ENCODE assay signal across 1 cellular context in genomic region chr6:169810066-169810989, GRCh38.
TF ChIP-seq lines count a peak whose summit lies in the region.

No MANE protein-coding gene starts in this region.

TF ChIP-seq in HepG2, 621 proteins besides CTCF, POLR2A, EP300 and RAD21 (continued from another document and continues in another):
- no peak for TF ChIP-seq THAP7 (CRISPR knock-in tag; IDR thresholded peaks at IDR 0.05)
- no peak; the same call in 1 of the 2 replicates for TF ChIP-seq ZHX2 (IDR thresholded peaks at IDR 0.05; ENCODE audit: low read depth)
- no peak for TF ChIP-seq ZHX2 (CRISPR knock-in tag; IDR thresholded peaks at IDR 0.05; ENCODE audit: borderline replicate concordance)
- TF ChIP-seq TEF (CRISPR knock-in tag; IDR thresholded peaks at IDR 0.05): no peak
- no peak for TF ChIP-seq SALL2 (CRISPR knock-in tag; IDR thresholded peaks at IDR 0.05)
- no peak for TF ChIP-seq DNMT1 (CRISPR knock-in tag; IDR thresholded peaks at IDR 0.05)
- TF ChIP-seq RCOR2 (CRISPR knock-in tag; IDR thresholded peaks at IDR 0.05): no peak
- TF ChIP-seq TRAFD1 (CRISPR knock-in tag; IDR thresholded peaks at IDR 0.05; ENCODE audit: borderline replicate concordance): no peak
- no peak for TF ChIP-seq JDP2 (CRISPR knock-in tag; IDR thresholded peaks at IDR 0.05; ENCODE audit: borderline replicate concordance)
- no peak for TF ChIP-seq ZNF770 (CRISPR knock-in tag; IDR thresholded peaks at IDR 0.05)
- no peak for TF ChIP-seq HES4 (CRISPR knock-in tag; IDR thresholded peaks at IDR 0.05; ENCODE audit: borderline replicate concordance)
- TF ChIP-seq PLRG1 (conservative IDR thresholded peaks at IDR 0.05): no peak
- TF ChIP-seq RFXANK (CRISPR knock-in tag; IDR thresholded peaks at IDR 0.05): no peak
- no peak for TF ChIP-seq ZNF878 (CRISPR knock-in tag; IDR thresholded peaks at IDR 0.05)
- TF ChIP-seq TIGD3 (CRISPR knock-in tag; IDR thresholded peaks at IDR 0.05; ENCODE audit: borderline replicate concordance): no peak
- TF ChIP-seq ATF5 (CRISPR knock-in tag; IDR thresholded peaks at IDR 0.05; ENCODE audit: low read depth): no peak
- peak; percentile 39; the same call in 1 of the 2 replicates for TF ChIP-seq ZNF598 (CRISPR knock-in tag; IDR thresholded peaks at IDR 0.05; ENCODE audit: borderline replicate concordance)
- TF ChIP-seq NFE2L1 (CRISPR knock-in tag; IDR thresholded peaks at IDR 0.05; ENCODE audit: borderline replicate concordance): no peak
- TF ChIP-seq NR2F6 (IDR thresholded peaks at IDR 0.05): peak; percentile 39; the same call in 1 of the 2 replicates
- 0 out of 2 replicates have a peak, but pooled peaks have one; percentile 9 for TF ChIP-seq NR2F6 (CRISPR knock-in tag; IDR thresholded peaks at IDR 0.05)
- TF ChIP-seq MTERF4 (CRISPR knock-in tag; IDR thresholded peaks at IDR 0.05): 0 out of 2 replicates have a peak, but pooled peaks have one; percentile 12
- no peak for TF ChIP-seq POLR2AphosphoS2 (IDR thresholded peaks at IDR 0.05; ENCODE audit: low read depth, low read length)
- no peak; the same call in 1 of the 2 replicates for TF ChIP-seq ARHGAP35 (CRISPR knock-in tag; IDR thresholded peaks at IDR 0.05; ENCODE audit: borderline replicate concordance)
- no peak for TF ChIP-seq MEIS2 (CRISPR knock-in tag; IDR thresholded peaks at IDR 0.05)
- no peak; the same call in 1 of the 2 replicates for TF ChIP-seq ZNF547 (CRISPR knock-in tag; IDR thresholded peaks at IDR 0.05)
- no peak for TF ChIP-seq ZNF556 (CRISPR knock-in tag; IDR thresholded peaks at IDR 0.05; ENCODE audit: borderline replicate concordance)
- TF ChIP-seq BATF2 (CRISPR knock-in tag; IDR thresholded peaks at IDR 0.05): no peak
- TF ChIP-seq SIX1 (CRISPR knock-in tag; IDR thresholded peaks at IDR 0.05; ENCODE audit: borderline replicate concordance): no peak
- TF ChIP-seq PAF1 (CRISPR knock-in tag; IDR thresholded peaks at IDR 0.05): no peak
- TF ChIP-seq ZNF7 (CRISPR knock-in tag; IDR thresholded peaks at IDR 0.05): no peak
- TF ChIP-seq ZNF768 (CRISPR knock-in tag; IDR thresholded peaks at IDR 0.05): peak; percentile 42
- no peak for TF ChIP-seq ZNF382 (CRISPR knock-in tag; IDR thresholded peaks at IDR 0.05; ENCODE audit: borderline replicate concordance)
- TF ChIP-seq PHF21A (CRISPR knock-in tag; IDR thresholded peaks at IDR 0.05): no peak
- TF ChIP-seq ZNF232 (CRISPR knock-in tag; IDR thresholded peaks at IDR 0.05; ENCODE audit: borderline replicate concordance): no peak
- TF ChIP-seq SATB2 (CRISPR knock-in tag; IDR thresholded peaks at IDR 0.05): no peak
- no peak for TF ChIP-seq NCOA5 (CRISPR knock-in tag; IDR thresholded peaks at IDR 0.05)
- TF ChIP-seq CAMTA2 (CRISPR knock-in tag; IDR thresholded peaks at IDR 0.05; ENCODE audit: borderline replicate concordance): no peak; the same call in 1 of the 2 replicates
- TF ChIP-seq KLF13 (CRISPR knock-in tag; IDR thresholded peaks at IDR 0.05): no peak
- TF ChIP-seq RFX1 (IDR thresholded peaks at IDR 0.05): no peak
- TF ChIP-seq ZNF704 (CRISPR knock-in tag; IDR thresholded peaks at IDR 0.05; ENCODE audit: borderline replicate concordance): no peak
- no peak for TF ChIP-seq ZNF784 (CRISPR knock-in tag; IDR thresholded peaks at IDR 0.05; ENCODE audit: borderline replicate concordance)
- no peak; the same call in 1 of the 2 replicates for TF ChIP-seq AKAP8 (CRISPR knock-in tag; IDR thresholded peaks at IDR 0.05)
- no peak for TF ChIP-seq RBM22 (optimal IDR thresholded peaks at IDR 0.05; ENCODE audit: low read length)
- no peak for TF ChIP-seq ZNF839 (CRISPR knock-in tag; IDR thresholded peaks at IDR 0.05; ENCODE audit: borderline replicate concordance)
- peak; percentile 50 for TF ChIP-seq IKZF4 (CRISPR knock-in tag; IDR thresholded peaks at IDR 0.05; ENCODE audit: borderline replicate concordance, low read depth, not compliant biosample characterization)
- no peak for TF ChIP-seq GPN1 (CRISPR knock-in tag; IDR thresholded peaks at IDR 0.05; ENCODE audit: borderline replicate concordance)
- no peak for TF ChIP-seq ZNF562 (CRISPR knock-in tag; IDR thresholded peaks at IDR 0.05; ENCODE audit: borderline replicate concordance)
- no peak for TF ChIP-seq NFIB (CRISPR knock-in tag; IDR thresholded peaks at IDR 0.05; ENCODE audit: borderline replicate concordance)
- no peak for TF ChIP-seq ZNF367 (CRISPR knock-in tag; IDR thresholded peaks at IDR 0.05; ENCODE audit: borderline replicate concordance)
- no peak for TF ChIP-seq EEA1 (CRISPR knock-in tag; IDR thresholded peaks at IDR 0.05; ENCODE audit: borderline replicate concordance)
